In the genomic region with DNA sequence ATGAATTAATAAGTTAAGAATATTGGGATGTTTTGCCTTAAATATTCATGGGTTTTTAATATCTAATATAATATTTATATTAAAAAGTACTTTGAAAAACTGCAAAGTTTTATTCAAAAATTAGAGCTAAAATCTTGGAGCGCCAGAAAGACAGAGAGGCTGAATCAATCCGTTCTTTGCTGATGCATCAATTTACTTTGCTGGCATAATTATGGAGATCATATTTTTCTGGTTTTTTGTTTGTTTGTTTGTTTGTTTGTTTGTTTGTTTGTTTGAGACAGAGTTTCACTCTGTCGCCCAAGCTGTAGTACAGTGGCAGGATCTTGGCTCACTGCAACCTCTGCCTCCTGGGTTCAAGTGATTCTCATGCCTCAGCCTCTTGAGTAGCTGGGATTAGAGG, we compare ENCODE assay signal across 3 cellular contexts.
TF ChIP-seq lines count a peak whose summit lies in the region.

No MANE protein-coding gene starts in this region.

TF ChIP-seq in IMR-90, 13 proteins besides CTCF, POLR2A, EP300 and RAD21:
- 0 out of 2 replicates have a peak, but pooled peaks have one; percentile 14 for TF ChIP-seq MAFK (IDR thresholded peaks at IDR 0.05; ENCODE audit: low read depth, low read length)

TF ChIP-seq in K562, 482 proteins besides CTCF, POLR2A, EP300 and RAD21:
- TF ChIP-seq ZNF316 (IDR thresholded peaks at IDR 0.05) (peak; percentile 80), MAFG (tag; conservative IDR thresholded peaks at IDR 0.05) (peak; percentile 48; the same call in 1 of the 2 replicates), C11orf30 (IDR thresholded peaks at IDR 0.05; ENCODE audit: low read depth) (peak; percentile 63; the same call in 1 of the 2 replicates), MCM3 (IDR thresholded peaks at IDR 0.05) (0 out of 2 replicates have a peak, but pooled peaks have one; percentile 57), MAFF (IDR thresholded peaks at IDR 0.05; ENCODE audit: low read length) (peak; percentile 17; the same call in 1 of the 2 replicates)

TF ChIP-seq in HepG2, 621 proteins besides CTCF, POLR2A, EP300 and RAD21:
- TF ChIP-seq MAFF (IDR thresholded peaks at IDR 0.05; ENCODE audit: low read depth, low read length) (peak; percentile 44; the same call in 1 of the 2 replicates), MAFK (conservative IDR thresholded peaks at IDR 0.05 in 1 of 2, IDR thresholded peaks at IDR 0.05 in 1 of 2; ENCODE audit: low read length in 2 of 2) (peak; percentile 47 to 56; a peak in 3 of 4 replicates)
